18 cellular contexts compared by ENCODE assay signal in the genomic region with DNA sequence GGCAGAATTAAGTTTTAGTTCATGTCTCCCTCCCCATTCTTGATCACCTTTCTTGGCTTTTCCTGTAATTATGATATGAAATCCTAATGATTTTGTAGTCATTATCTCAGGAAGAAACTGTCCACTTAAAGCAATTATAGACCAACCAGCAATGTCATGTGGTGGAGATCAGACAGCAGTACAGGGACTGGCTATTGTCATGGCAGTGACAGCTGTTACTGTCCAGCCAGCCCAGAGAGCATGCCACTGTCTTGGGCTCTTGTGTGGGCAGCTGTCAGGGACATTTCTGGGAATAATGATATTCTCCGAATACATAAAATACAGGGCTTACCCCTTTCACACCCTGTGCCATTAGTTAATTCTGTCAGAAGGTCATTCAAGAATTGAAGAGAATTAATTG.
DNase-seq lines count a peak whose midpoint lies in the region; ATAC-seq and TF ChIP-seq lines count a peak whose summit lies in the region.
"Had no signal": no experiment of that assay in that cellular context is flagged by ENCODE, and none has a peak within 500 bp of the region (broad histone marks: within the 10 kb centered on the region; RNA-seq: fewer than 3 reads in every experiment).

No MANE protein-coding gene starts in this region.

- ATAC-seq in HG03280 (IDR thresholded peaks at IDR 0.05; ENCODE audit: unreplicated experiment) (no peak), GM19395 (IDR thresholded peaks at IDR 0.05; ENCODE audit: unreplicated experiment) (no peak)
- ATAC-seq: GM12878, K562 had no signal

- H3K4me3 ChIP-seq in trophoblast cell (ENCODE audit: low read depth, low read length) = no peak overlapping the region
- H3K4me3 ChIP-seq: GM12878, K562 had no signal

- no peak overlapping the region for H2BK120ac ChIP-seq in trophoblast cell (ENCODE audit: insufficient read depth, low read length, poor library complexity)

- WGBS in trophoblast cell (ENCODE audit: extremely low coverage, insufficient coverage, insufficient read length) = no CpG with 5 or more reads among the region's 1 CpG

- no peak overlapping the region for H3K4me3 Mint-ChIP-seq in brain
- H3K4me3 Mint-ChIP-seq: CD4-positive, alpha-beta T cell had no signal

- peak overlapping the region; percentile 45 for H3K27ac ChIP-seq in trophoblast cell (ENCODE audit: low read depth, low read length)

- H2AFZ ChIP-seq in trophoblast cell (ENCODE audit: insufficient read depth, low read length, poor library complexity) = no peak overlapping the region

- H3K4ac ChIP-seq in trophoblast cell (ENCODE audit: low read depth, low read length) = no peak overlapping the region

- no peak overlapping the region for H3K4me2 ChIP-seq in trophoblast cell (ENCODE audit: low read length)

- no peaks in the 10 kb centered on the region for H3K27me3 ChIP-seq in trophoblast cell (ENCODE audit: insufficient read depth, low read length)

- no peak overlapping the region for H4K8ac ChIP-seq in trophoblast cell (ENCODE audit: low read depth, low read length)

- H3K14ac ChIP-seq in trophoblast cell (ENCODE audit: low read length) = no peak overlapping the region

- no peaks in the 10 kb centered on the region for H3K36me3 ChIP-seq in trophoblast cell (ENCODE audit: control insufficient read depth in 1 of 2, insufficient read depth in 2 of 2, low read length in 2 of 2)

- H2BK5ac ChIP-seq in trophoblast cell (ENCODE audit: low read depth, low read length, poor library complexity) = no peak overlapping the region

- H4K12ac ChIP-seq in trophoblast cell (ENCODE audit: low read depth, low read length) = no peak overlapping the region

- H3K79me1 ChIP-seq in trophoblast cell (ENCODE audit: low read length) = no peaks in the 10 kb centered on the region

- no peaks in the 10 kb centered on the region for H3K9me3 Mint-ChIP-seq in brain
- H3K9me3 Mint-ChIP-seq: CD4-positive, alpha-beta T cell had no signal

- H4K91ac ChIP-seq in trophoblast cell (ENCODE audit: low read depth, low read length) = no peak overlapping the region

- H3K23ac ChIP-seq in trophoblast cell (ENCODE audit: low read length) = no peak overlapping the region

- peaks cover 6 to 16% of the 10 kb centered on the region in 2 experiments for H3K4me1 ChIP-seq in trophoblast cell (ENCODE audit: control insufficient read depth in 1 of 2, insufficient read depth in 2 of 2, low read length in 2 of 2)

- peaks cover 64% of the 10 kb centered on the region for H3K4me1 Mint-ChIP-seq in brain

- H3K27me3 Mint-ChIP-seq in brain = peaks cover 5% of the 10 kb centered on the region
- H3K27me3 Mint-ChIP-seq: CD4-positive, alpha-beta T cell had no signal

- no peak overlapping the region for H3K9ac ChIP-seq in trophoblast cell (ENCODE audit: low read length)

- no peak overlapping the region for H2AK5ac ChIP-seq in trophoblast cell (ENCODE audit: low read length)

- H3K9me3 ChIP-seq in trophoblast cell (ENCODE audit: insufficient read depth, low read depth, low read length) = peaks cover 2% of the 10 kb centered on the region

- H3K27ac Mint-ChIP-seq in brain = peak overlapping the region in 3 of 5 experiments; percentile 23 to 79 (median 25)
- H3K27ac Mint-ChIP-seq: CD4-positive, alpha-beta T cell had no signal

- H3K36me3 Mint-ChIP-seq in brain = peaks cover 23% of the 10 kb centered on the region

- peak; percentile 12 for DNase-seq in NCI-H82 (lab: John Stamatoyannopoulos, UW)
- no peak for DNase-seq in NCI-H82 treated with DMSO at 0.1 percent for 48 hours (lab: John Stamatoyannopoulos, UW; ENCODE audit: unreplicated experiment)
- DNase-seq in NCI-H146 treated with DMSO at 0.1 percent for 48 hours (lab: John Stamatoyannopoulos, UW; ENCODE audit: unreplicated experiment) = peak; percentile 88
- no peak for DNase-seq in trophoblast cell
- no peak for DNase-seq in NCI-H187 (lab: John Stamatoyannopoulos, UW)
- DNase-seq: 8988T; CD4-positive, alpha-beta T cell; EL; NCI-H1105; NCI-H1694 treated with DMSO at 0.1 percent for 48 hours; NCI-H2107; NCI-H510A; SHP77 had no signal

- H2BK12ac ChIP-seq in trophoblast cell (ENCODE audit: low read length) = no peak overlapping the region

- TF ChIP-seq CTCF in brain (conservative IDR thresholded peaks at IDR 0.05) = no peak

- no peaks in the 10 kb centered on the region for H3K79me2 ChIP-seq in trophoblast cell (ENCODE audit: control insufficient read depth, insufficient read depth, low read length, poor library complexity)

- H3K18ac ChIP-seq in trophoblast cell (ENCODE audit: low read length) = no peak overlapping the region

Comparison
In these comparisons a context has a peak if more than half of its experiments do, and no peak if none do; other contexts are left out.
1. DNase-seq: peak in NCI-H82 (single experiment) and NCI-H146 treated with DMSO at 0.1 percent for 48 hours (single experiment); none in NCI-H82 treated with DMSO at 0.1 percent for 48 hours (single experiment), trophoblast cell (0 of 2) and NCI-H187 (0 of 2).